13 cellular contexts compared by ENCODE assay signal in the genomic region with DNA sequence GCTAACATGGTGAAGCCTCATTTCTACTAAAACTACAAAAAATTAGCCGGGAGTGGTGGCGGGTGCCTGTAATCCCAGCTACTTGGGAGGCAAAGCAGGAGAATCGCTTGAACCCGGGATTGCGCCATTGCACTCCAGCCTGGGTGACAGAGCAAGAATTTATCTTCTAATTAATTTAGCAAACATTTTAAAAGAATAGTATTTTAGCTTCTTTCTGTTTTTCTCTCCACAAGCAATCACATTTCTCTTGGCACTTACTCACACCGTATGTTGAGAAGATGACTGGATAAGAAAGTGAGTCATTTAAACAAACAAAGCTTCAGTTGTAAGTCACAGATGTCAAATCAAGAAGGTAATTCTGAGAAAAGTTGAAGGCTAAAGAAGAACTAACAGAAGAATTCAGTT.
DNase-seq lines count a peak whose midpoint lies in the region; ATAC-seq, FAIRE-seq and TF ChIP-seq lines count a peak whose summit lies in the region.
"Had no signal": no experiment of that assay in that cellular context is flagged by ENCODE, and none has a peak within 500 bp of the region (broad histone marks: within the 10 kb centered on the region; RNA-seq: fewer than 3 reads in every experiment).

No MANE protein-coding gene starts in this region.

- H3K9ac ChIP-seq in GM23248: no peak overlapping the region

- intact Hi-C loops in head of caudate nucleus (cut with DNase I): no loop called here

- H4K20me1 ChIP-seq in GM23248 (ENCODE audit: insufficient read depth): no peaks in the 10 kb centered on the region

- H3K4me2 ChIP-seq in GM23248 (ENCODE audit: unreplicated experiment): no peak overlapping the region

- H2AFZ ChIP-seq in GM23248: no peak overlapping the region

- DNase-seq in GM23248: peak; percentile 66
- no peak for DNase-seq in RWPE2 (ENCODE audit: low spot score)
- peak; percentile 63 for DNase-seq in fibroblast of pulmonary artery (ENCODE audit: low read depth)
- DNase-seq in small intestine: peak; percentile 39
- no peak for DNase-seq in NCI-H1930 (lab: John Stamatoyannopoulos, UW)
- DNase-seq in G401 (ENCODE audit: low spot score): no peak
- no peak for DNase-seq in head of caudate nucleus
- DNase-seq: activated effector memory CD4-positive, alpha-beta T cell treated with anti-CD3 and anti-CD28 coated beads, Interleukin-2, amount 50 U/mL, for 16 hours; kidney; pancreas; RPMI8226; thyroid gland had no signal

- FAIRE-seq in small intestine (lab: Jason Lieb, UNC): no peak
- FAIRE-seq: kidney, pancreas had no signal

- 81 to 82% methylated on average over 6 of the region's 6 CpGs for WGBS in GM23248 (ENCODE audit: low coverage in 1 of 2, low lambda C conversion rate in 2 of 2, missing lambda C conversion rate in 2 of 2), 2 experiments
- WGBS in small intestine, 3 donors: 81 to 87% (median 83%) methylated on average over 6 of the region's 6 CpGs

- H3K27ac ChIP-seq in GM23248 (no peak overlapping the region), RWPE2 (ENCODE audit: poor library complexity, severe bottlenecking) (peak overlapping the region; percentile 43), small intestine (ENCODE audit: low read depth in 1 of 2, low read length in 1 of 2) (no peak overlapping the region)
- H3K27ac ChIP-seq: pancreas, thyroid gland had no signal

- H3K4me3 ChIP-seq in GM23248 (no peak overlapping the region), RWPE2 (ENCODE audit: severe bottlenecking) (no peak overlapping the region), fibroblast of pulmonary artery (replicated peaks; ENCODE audit: low read depth, low read length) (no peak overlapping the region), small intestine (ENCODE audit: low read depth in 1 of 2, low read length in 2 of 2) (no peak overlapping the region)
- H3K4me3 ChIP-seq: pancreas, thyroid gland had no signal

- ATAC-seq in RWPE2 (ENCODE audit: low read depth) (peak; percentile 97), GM18873 (IDR thresholded peaks at IDR 0.05; ENCODE audit: low FRiP score, unreplicated experiment) (no peak)

- TF ChIP-seq CTCF in RWPE2 (IDR thresholded peaks at IDR 0.05; ENCODE audit: poor library complexity, severe bottlenecking) (no peak), fibroblast of pulmonary artery (IDR thresholded peaks at IDR 0.05; ENCODE audit: low read length, missing control alignments) (no peak)

- no peaks in the 10 kb centered on the region for H3K27me3 ChIP-seq in GM23248 (replicated peaks; ENCODE audit: insufficient read depth)
- no peaks in the 10 kb centered on the region for H3K27me3 ChIP-seq in RWPE2 (ENCODE audit: insufficient read depth, poor library complexity, severe bottlenecking)
- H3K27me3 ChIP-seq in small intestine (ENCODE audit: control insufficient read depth in 2 of 2, insufficient read depth in 2 of 2, low read length in 2 of 2): no peaks in the 10 kb centered on the region
- H3K27me3 ChIP-seq: pancreas, thyroid gland had no signal

- H3F3A ChIP-seq in GM23248 (ENCODE audit: insufficient read depth): no peaks in the 10 kb centered on the region

- H3K9me2 ChIP-seq in GM23248 (ENCODE audit: insufficient read depth): no peaks in the 10 kb centered on the region

- H3K4me1 ChIP-seq in GM23248 (ENCODE audit: insufficient read depth) (no peaks in the 10 kb centered on the region), RWPE2 (ENCODE audit: insufficient read depth, poor library complexity, severe bottlenecking) (peaks cover 17% of the 10 kb centered on the region), small intestine (ENCODE audit: control insufficient read depth in 2 of 2, insufficient read depth in 1 of 2, low read depth in 1 of 2, low read length in 1 of 2) (no peaks in the 10 kb centered on the region)
- H3K4me1 ChIP-seq: thyroid gland had no signal

- no peaks in the 10 kb centered on the region for H3K9me3 ChIP-seq in GM23248 (ENCODE audit: low read depth)
- peaks cover 4% of the 10 kb centered on the region for H3K9me3 ChIP-seq in RWPE2 (ENCODE audit: severe bottlenecking)
- no peaks in the 10 kb centered on the region for H3K9me3 ChIP-seq in small intestine (ENCODE audit: control insufficient read depth, low read depth)
- H3K9me3 ChIP-seq: pancreas, thyroid gland had no signal

- in situ Hi-C loops in GM23248 (cut with MboI): no loop called here
- in situ Hi-C loops in G401 (cut with HindIII; ENCODE audit: low sequenced_read_pairs): no loop called here

- H3K36me3 ChIP-seq in GM23248 (ENCODE audit: low read depth) (no peaks in the 10 kb centered on the region), RWPE2 (ENCODE audit: low read depth) (0 out of 2 replicates have a peak, but pooled peaks cover 4% of the 10 kb centered on the region), small intestine (ENCODE audit: control insufficient read depth in 2 of 2, insufficient read depth in 2 of 2, low read length in 2 of 2) (no peaks in the 10 kb centered on the region)
- H3K36me3 ChIP-seq: pancreas, thyroid gland had no signal

- no peaks in the 10 kb centered on the region for H3K79me2 ChIP-seq in GM23248 (ENCODE audit: insufficient read depth)

Comparison
In these comparisons a context has a peak if more than half of its experiments do, and no peak if none do; other contexts are left out.
1. DNase-seq: peak in GM23248 (single experiment), fibroblast of pulmonary artery (single experiment) and small intestine (single experiment); none in RWPE2 (single experiment), NCI-H1930 (0 of 2), G401 (single experiment) and head of caudate nucleus (0 of 42).